8 cellular contexts compared by ENCODE assay signal in the genomic region with DNA sequence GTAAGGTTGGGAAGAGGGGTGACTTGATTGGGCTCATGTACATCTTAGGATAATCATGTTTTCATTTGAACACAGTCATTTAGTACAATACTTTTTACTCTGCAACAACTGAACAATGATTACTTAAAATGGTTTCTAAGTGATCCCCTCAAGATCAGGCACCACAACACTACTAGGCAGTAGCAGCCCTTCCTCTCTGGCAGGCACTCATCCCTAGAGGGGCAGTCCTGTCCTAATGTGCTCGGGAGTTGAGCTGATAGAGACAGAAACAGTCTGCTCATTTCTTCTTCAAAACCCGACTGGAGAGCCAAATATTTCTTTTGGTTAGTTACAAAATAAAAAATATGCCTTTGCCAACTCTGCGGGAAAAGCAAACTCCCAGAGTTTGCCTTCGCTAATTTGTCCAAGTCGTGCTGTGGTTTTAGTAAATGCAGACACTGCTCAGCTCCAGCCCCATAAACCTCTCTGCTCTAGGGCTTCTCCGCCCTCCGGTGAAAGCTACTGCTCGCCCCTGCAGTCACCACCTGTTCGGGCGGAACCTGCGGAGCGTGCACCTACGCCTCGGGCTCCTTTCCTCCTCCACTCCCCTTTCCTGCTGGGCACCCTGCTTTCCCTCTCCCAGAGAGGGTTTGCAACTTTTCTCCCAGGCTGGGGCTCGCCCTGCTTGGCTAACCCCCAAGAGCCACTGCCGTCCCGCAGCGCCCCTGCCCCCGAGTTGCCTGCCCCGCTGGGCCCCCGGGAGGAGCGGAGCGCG. TPM values are rescaled to one million over a fixed set of nuclear protein-coding genes. Genes with fewer than 3 reads are reported as not detected.
DNase-seq lines count a peak whose midpoint lies in the region; ATAC-seq and TF ChIP-seq lines count a peak whose summit lies in the region.

No MANE protein-coding gene starts in this region.

- H3K56ac ChIP-seq in mesendoderm (ENCODE audit: low read length) = no peak overlapping the region

- H3K4me3 ChIP-seq in HUES6 (ENCODE audit: low read depth, low read length) (peak overlapping the region; percentile 66), mesendoderm (ENCODE audit: low read length) (no peak overlapping the region), aorta (ENCODE audit: low read length in 2 of 2) (peak overlapping the region; percentile 58 to 66)

- H3K4me1 ChIP-seq in HUES6 (ENCODE audit: control insufficient read depth, insufficient read depth, low read length) (peaks cover 5% of the 10 kb centered on the region; the same call in 1 of the 2 replicates), mesendoderm (ENCODE audit: control insufficient read depth, low read depth, low read length) (no peaks in the 10 kb centered on the region), aorta (ENCODE audit: control insufficient read depth in 1 of 2, insufficient read depth in 2 of 2, low read length in 2 of 2) (peaks cover 0 to 2% of the 10 kb centered on the region in 2 donors)

- no peak overlapping the region for H3K23ac ChIP-seq in mesendoderm (ENCODE audit: low read length)

- BruUV-seq in MCF 10A (replicated peaks; lab: Mats Ljungman, UMichigan) = no TSS peak

- H2AK5ac ChIP-seq in mesendoderm (ENCODE audit: low read length) = no peak overlapping the region

- H3K9me3 ChIP-seq in HUES6 (ENCODE audit: control insufficient read depth, insufficient read depth, low read depth, low read length) = no peaks in the 10 kb centered on the region
- H3K9me3 ChIP-seq in aorta (ENCODE audit: control insufficient read depth, low read length) = no peaks in the 10 kb centered on the region

- POLR2A ChIA-PET in MCF 10A (lab: Yijun Ruan, JAX) = no interaction called here

- no peak overlapping the region for H3K9ac ChIP-seq in HUES6 (ENCODE audit: low read length)
- no peak overlapping the region for H3K9ac ChIP-seq in mesendoderm (ENCODE audit: low read length)

- H3K27me3 Mint-ChIP-seq in MCF 10A (ENCODE audit: insufficient read depth, unreplicated experiment) = peaks cover 24% of the 10 kb centered on the region

- peaks cover 27% of the 10 kb centered on the region for H3K4me1 Mint-ChIP-seq in MCF 10A (ENCODE audit: insufficient read depth, unreplicated experiment)

- peak overlapping the region; percentile 57 for H3K4me3 Mint-ChIP-seq in MCF 10A (ENCODE audit: unreplicated experiment)

- H3K36me3 ChIP-seq in HUES6 (ENCODE audit: control insufficient read depth, insufficient read depth, low read length) (no peaks in the 10 kb centered on the region), mesendoderm (ENCODE audit: control insufficient read depth, insufficient read depth, low read length) (no peaks in the 10 kb centered on the region), aorta (ENCODE audit: control insufficient read depth in 1 of 2, insufficient read depth in 2 of 2, low read length in 1 of 2) (no peaks in the 10 kb centered on the region)

- ATAC-seq in GM19455 (IDR thresholded peaks at IDR 0.05; ENCODE audit: unreplicated experiment) (peak; percentile 57), aorta (ENCODE audit: low FRiP score) (peak; percentile 37), GM18870 (IDR thresholded peaks at IDR 0.05; ENCODE audit: unreplicated experiment) (no peak)

- H2BK5ac ChIP-seq in mesendoderm (ENCODE audit: low read length) = no peak overlapping the region

- no peak overlapping the region for H3K27ac Mint-ChIP-seq in MCF 10A (ENCODE audit: low read depth, unreplicated experiment)

- H3K9me3 Mint-ChIP-seq in MCF 10A (ENCODE audit: unreplicated experiment) = peaks cover 6% of the 10 kb centered on the region

- H3K4me2 ChIP-seq in mesendoderm (ENCODE audit: low read length) = peak overlapping the region; percentile 83

- CTCF ChIA-PET in MCF 10A (lab: Yijun Ruan, JAX) = interaction anchor here (0.6 kb wide), 1 partner anchor 271 kb away, joined by 3 read pairs; no protein-coding TSS in a partner anchor

- H3K18ac ChIP-seq in mesendoderm (ENCODE audit: low read length) = no peak overlapping the region

- WGBS in mesendoderm (ENCODE audit: extremely low coverage, insufficient coverage, low lambda C conversion rate) = no CpG with 5 or more reads among the region's 24 CpGs
- WGBS in aorta, 2 donors = 1% methylated on average over 22 to 24 of the region's 24 CpGs

- peak; percentile 5 for DNase-seq in AG08395 (ENCODE audit: low spot score)
- no peak for DNase-seq in MCF 10A (ENCODE audit: unreplicated experiment)
- DNase-seq in mesendoderm = no peak
- peak in 1 of 2 donors; percentile 83 for DNase-seq in aorta
- DNase-seq in NCI-H226 = no peak

- TF ChIP-seq CTCF in MCF 10A (IDR thresholded peaks at IDR 0.05; ENCODE audit: unreplicated experiment) = no peak

- no peak overlapping the region for H4K8ac ChIP-seq in mesendoderm (ENCODE audit: low read depth, low read length)

- H3K79me1 ChIP-seq in mesendoderm (ENCODE audit: low read length) = no peaks in the 10 kb centered on the region

- no peak overlapping the region for H4K5ac ChIP-seq in mesendoderm (ENCODE audit: low read length)

- H2BK15ac ChIP-seq in mesendoderm (replicated peaks; ENCODE audit: low read depth) = no peak overlapping the region

- no peaks in the 10 kb centered on the region for H3K36me3 Mint-ChIP-seq in MCF 10A (ENCODE audit: insufficient read depth, unreplicated experiment)

- H3K27me3 ChIP-seq in HUES6 (ENCODE audit: control insufficient read depth, insufficient read depth, low read length) = peaks cover 95% of the 10 kb centered on the region
- peaks cover 20% of the 10 kb centered on the region for H3K27me3 ChIP-seq in mesendoderm (ENCODE audit: insufficient read depth, low read length, poor library complexity)
- H3K27me3 ChIP-seq in aorta (ENCODE audit: control insufficient read depth in 1 of 2, insufficient read depth in 2 of 2, low read length in 1 of 2) = no peaks in the 10 kb centered on the region

- no peak overlapping the region for H3K4ac ChIP-seq in mesendoderm (ENCODE audit: low read depth, low read length)

- H2BK120ac ChIP-seq in mesendoderm (ENCODE audit: low read depth, low read length) = no peak overlapping the region

- no peaks in the 10 kb centered on the region for H3K79me2 ChIP-seq in mesendoderm (ENCODE audit: control insufficient read depth, insufficient read depth, low read length)

- intact Hi-C loops in MCF 10A (cut with micrococcal nuclease) = no loop called here
- intact Hi-C loops in aorta (cut with DNase I) = loop anchor here (5.0 to 10.0 kb wide), 5 partner anchors 50 to 310 kb away; no protein-coding TSS in a partner anchor

- H3K27ac ChIP-seq in HUES6 (ENCODE audit: low read depth, low read length) (no peak overlapping the region), mesendoderm (ENCODE audit: low read depth, low read length) (no peak overlapping the region), aorta (ENCODE audit: low read depth in 1 of 2, low read length in 2 of 2) (peak overlapping the region; percentile 54 to 69)

RNA-seq across cellular contexts. Expression of a gene that starts 0.5 kb away (rescaled TPM):
- total RNA-seq in MCF 10A (2022) = 0.09 TPM in 1 of 2 replicates, not detected in the other
- polyA plus RNA-seq in mesendoderm (2013, experiment 1 of 2) = 0.18 TPM
- polyA plus RNA-seq in mesendoderm (2013, experiment 2 of 2) = 0.07 TPM
- 100 to 1,000 TPM; 145 to 354 TPM for total RNA-seq in aorta
- polyA plus RNA-seq in aorta = 10 to 100 TPM; 47.1 to 76.1 TPM

Comparison
In these comparisons a context has a peak if more than half of its experiments do, and no peak if none do; other contexts are left out.
1. H3K27ac ChIP-seq: peak in aorta (2 of 2); none in HUES6 (single experiment) and mesendoderm (single experiment).
2. RNA of a gene that starts 0.5 kb away (total RNA-seq): 145 to 354 TPM in aorta; 0.09 TPM in MCF 10A; every median in the first group is over 100 times any median in the second.